ENCODE assay signal across 22 cellular contexts in the genomic region with DNA sequence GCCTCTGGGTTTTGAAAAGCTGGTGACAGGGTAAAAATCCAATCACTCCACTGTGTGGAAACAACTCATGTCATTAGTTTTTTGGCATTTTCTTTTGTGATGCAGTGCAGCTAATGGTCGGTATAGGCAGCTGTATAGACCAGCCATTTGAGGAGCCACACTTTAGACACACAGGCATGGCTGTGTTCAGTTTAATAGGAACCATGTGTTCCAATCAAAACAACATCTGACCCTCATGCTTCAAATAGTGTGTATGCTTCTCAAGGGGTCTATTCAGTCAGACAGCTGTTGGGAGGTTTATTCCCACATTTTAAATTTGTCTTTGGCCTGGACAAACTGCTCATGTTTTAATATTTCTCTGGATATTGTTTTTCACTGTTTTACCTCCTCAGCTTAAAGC.
DNase-seq lines count a peak whose midpoint lies in the region; ATAC-seq and TF ChIP-seq lines count a peak whose summit lies in the region.
"Had no signal": no experiment of that assay in that cellular context is flagged by ENCODE, and none has a peak within 500 bp of the region (broad histone marks: within the 10 kb centered on the region; RNA-seq: fewer than 3 reads in every experiment).

No MANE protein-coding gene starts in this region.

- H3K4me3 ChIP-seq in SK-N-MC (no peak overlapping the region), gastroesophageal sphincter (no peak overlapping the region), subcutaneous abdominal adipose tissue (ENCODE audit: low read depth in 1 of 5, low read length in 5 of 5) (no peak overlapping the region), PC-9 (no peak overlapping the region)
- H3K4me3 ChIP-seq: tibial nerve had no signal

- POLR2A ChIA-PET in PC-9 (lab: Charles Lee; ENCODE audit: unreplicated experiment), result interaction anchor here (0.7 kb wide), 1 partner anchor 53 kb away, joined by 3 read pairs; no protein-coding TSS in a partner anchor

- peaks cover 4% of the 10 kb centered on the region for H3K9me3 Mint-ChIP-seq in glutamatergic neuron (ENCODE audit: unreplicated experiment)

- peak; percentile 14 for DNase-seq in NCI-H1092 treated with DMSO at 0.1 percent for 48 hours (lab: John Stamatoyannopoulos, UW)
- DNase-seq in NCI-H1092 (lab: John Stamatoyannopoulos, UW), result no peak
- DNase-seq in SK-N-MC (ENCODE audit: low read depth, low spot score), result no peak
- DNase-seq in PC-9, result no peak
- no peak for DNase-seq in glutamatergic neuron
- DNase-seq: activated CD4-positive, alpha-beta T cell treated with anti-CD3 and anti-CD28 coated beads for 4 hours; activated naive CD4-positive, alpha-beta T cell treated with anti-CD3 and anti-CD28 coated beads for 36 hours; amniotic stem cell; CD4-positive, alpha-beta T cell; head of caudate nucleus; left colon; mesendoderm; naive B cell; NCI-H1417 treated with DMSO at 0.1 percent for 48 hours; NCI-H526 treated with DMSO at 0.1 percent for 48 hours; occipital lobe; stimulated activated naive CD4-positive, alpha-beta T cell treated with Interleukin-2 at 50 U/mL for 16 hours had no signal

- no peaks in the 10 kb centered on the region for H3F3A ChIP-seq in PC-9 (ENCODE audit: insufficient read depth, low read depth)

- no peak overlapping the region for H3K27ac Mint-ChIP-seq in glutamatergic neuron (ENCODE audit: unreplicated experiment)
- H3K27ac Mint-ChIP-seq: activated naive CD4-positive, alpha-beta T cell treated with anti-CD3 and anti-CD28 coated beads for 36 hours; CD4-positive, alpha-beta T cell; naive B cell had no signal

- H3K9me2 ChIP-seq in PC-9 (ENCODE audit: insufficient read depth), result no peaks in the 10 kb centered on the region

- H3K36me3 Mint-ChIP-seq in glutamatergic neuron (ENCODE audit: unreplicated experiment), result peaks cover 4% of the 10 kb centered on the region

- no peak for TF ChIP-seq EP300 in gastroesophageal sphincter (IDR thresholded peaks at IDR 0.05)

- H3K9me3 ChIP-seq in SK-N-MC (ENCODE audit: low read depth, low read length) (no peaks in the 10 kb centered on the region), gastroesophageal sphincter (no peaks in the 10 kb centered on the region), subcutaneous abdominal adipose tissue (ENCODE audit: control insufficient read depth in 5 of 5, low read length in 5 of 5) (peaks cover 0 to 5% (median 0%) of the 10 kb centered on the region in 5 donors), PC-9 (ENCODE audit: insufficient read depth, low read depth) (peaks cover 10% of the 10 kb centered on the region; the same call in 1 of the 2 replicates)
- H3K9me3 ChIP-seq: tibial nerve had no signal

- H3K79me2 ChIP-seq in PC-9 (ENCODE audit: low read depth), result no peaks in the 10 kb centered on the region

- H3K27ac ChIP-seq in SK-N-MC, result peak overlapping the region; percentile 67
- peak overlapping the region in 3 of 4 donors; percentile 0 to 22 (median 13) for H3K27ac ChIP-seq in gastroesophageal sphincter
- peak overlapping the region; percentile 38 for H3K27ac ChIP-seq in subcutaneous abdominal adipose tissue (ENCODE audit: low read depth, low read length)
- H3K27ac ChIP-seq in PC-9, result no peak overlapping the region
- H3K27ac ChIP-seq: 22Rv1 had no signal

- 55 to 62% methylated on average over 1 of the region's 1 CpG for WGBS in gastroesophageal sphincter (ENCODE audit: low coverage in 1 of 2), 2 donors

- H3K4me1 Mint-ChIP-seq in glutamatergic neuron (ENCODE audit: low read depth, unreplicated experiment), result no peaks in the 10 kb centered on the region
- H3K4me1 Mint-ChIP-seq: naive B cell had no signal

- no peak overlapping the region for H3K9ac ChIP-seq in SK-N-MC (ENCODE audit: insufficient read length)
- H3K9ac ChIP-seq in subcutaneous abdominal adipose tissue (ENCODE audit: low read length in 5 of 5), result peak overlapping the region in 1 of 5 donors; percentile 30

- H3K36me3 ChIP-seq in SK-N-MC (ENCODE audit: insufficient read depth, low read length), result peaks cover 16% of the 10 kb centered on the region; the same call in 1 of the 2 replicates
- H3K36me3 ChIP-seq in gastroesophageal sphincter, result peaks cover 0 to 35% of the 10 kb centered on the region in 2 donors
- H3K36me3 ChIP-seq in subcutaneous abdominal adipose tissue (ENCODE audit: control insufficient read depth in 5 of 5, insufficient read depth in 5 of 5, low read length in 5 of 5), result peaks cover 0 to 39% (median 22%) of the 10 kb centered on the region in 5 donors
- H3K36me3 ChIP-seq in PC-9 (ENCODE audit: low read depth), result no peaks in the 10 kb centered on the region

- TF ChIP-seq CTCF in gastroesophageal sphincter (IDR thresholded peaks at IDR 0.05) (no peak), PC-9 (conservative IDR thresholded peaks at IDR 0.05) (no peak), glutamatergic neuron (IDR thresholded peaks at IDR 0.05; ENCODE audit: partially characterized antibody, unreplicated experiment) (no peak)

- intact Hi-C loops in PC-9 (cut with micrococcal nuclease; ENCODE audit: unreplicated experiment), result no loop called here

- no peak overlapping the region for H3K4me2 ChIP-seq in PC-9

- peaks cover 3% of the 10 kb centered on the region for H3K27me3 Mint-ChIP-seq in glutamatergic neuron (ENCODE audit: unreplicated experiment)

- no peak for TF ChIP-seq POLR2A in gastroesophageal sphincter (IDR thresholded peaks at IDR 0.05)

- H2AFZ ChIP-seq in PC-9, result no peak overlapping the region

- CTCF ChIA-PET in PC-9 (lab: Charles Lee), result no interaction called here

- H4K20me1 ChIP-seq in PC-9 (ENCODE audit: insufficient read depth), result no peaks in the 10 kb centered on the region

- no TSS peak for BruUV-seq in PC-9 (replicated peaks; lab: Mats Ljungman, UMichigan)

- no peak overlapping the region for H3K4me3 Mint-ChIP-seq in glutamatergic neuron (ENCODE audit: unreplicated experiment)
- H3K4me3 Mint-ChIP-seq: activated naive CD4-positive, alpha-beta T cell treated with anti-CD3 and anti-CD28 coated beads for 36 hours; CD4-positive, alpha-beta T cell; naive B cell had no signal

- ATAC-seq in gastroesophageal sphincter (no peak), HG02571 (IDR thresholded peaks at IDR 0.05; ENCODE audit: unreplicated experiment) (no peak)
- ATAC-seq: left colon had no signal

- H3K4me1 ChIP-seq in gastroesophageal sphincter (peaks cover 0 to 47% (median 11%) of the 10 kb centered on the region in 3 donors), subcutaneous abdominal adipose tissue (ENCODE audit: control insufficient read depth in 5 of 5, insufficient read depth in 5 of 5, low read length in 5 of 5) (peaks cover 0 to 28% (median 18%) of the 10 kb centered on the region in 5 donors), PC-9 (replicated peaks; ENCODE audit: insufficient read depth) (no peaks in the 10 kb centered on the region)

- H3K27me3 ChIP-seq in gastroesophageal sphincter (no peaks in the 10 kb centered on the region), subcutaneous abdominal adipose tissue (ENCODE audit: control insufficient read depth in 5 of 5, insufficient read depth in 4 of 5, low read length in 5 of 5) (no peaks in the 10 kb centered on the region), PC-9 (ENCODE audit: insufficient read depth, low read depth) (no peaks in the 10 kb centered on the region)
- H3K27me3 ChIP-seq: tibial nerve had no signal
